22 cellular contexts compared by ENCODE assay signal in the genomic region with DNA sequence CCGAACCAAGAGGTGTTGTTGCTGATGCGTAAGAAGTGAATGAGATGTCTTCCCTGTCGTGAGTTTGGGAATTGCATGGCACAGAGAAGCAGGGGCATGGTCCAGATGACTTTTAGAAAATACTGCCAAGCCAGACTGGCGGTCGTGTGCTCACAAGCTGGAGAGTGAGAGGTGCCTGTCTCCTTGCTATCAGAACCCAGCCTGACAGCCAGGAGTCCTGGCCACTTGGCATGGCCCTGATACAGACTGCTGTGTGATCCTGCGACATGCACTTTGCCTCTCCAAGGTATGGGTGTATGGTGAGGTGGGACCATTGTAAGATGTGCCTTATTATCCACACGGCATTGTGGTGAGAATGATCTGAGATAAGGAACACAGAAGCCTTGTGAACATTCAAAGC.
DNase-seq lines count a peak whose midpoint lies in the region; ATAC-seq, FAIRE-seq and TF ChIP-seq lines count a peak whose summit lies in the region.
"Had no signal": no experiment of that assay in that cellular context is flagged by ENCODE, and none has a peak within 500 bp of the region (broad histone marks: within the 10 kb centered on the region; RNA-seq: fewer than 3 reads in every experiment).

No MANE protein-coding gene starts in this region.

- H3K36me3 Mint-ChIP-seq in progenitor cell of endocrine pancreas (ENCODE audit: insufficient read depth) = peaks cover 8% of the 10 kb centered on the region

- FAIRE-seq in GM12891 (lab: Jason Lieb, UNC) = no peak
- FAIRE-seq: endometrium, urothelium cell line had no signal

- POLR2A ChIA-PET in AG04450 (lab: Yijun Ruan, JAX) = no interaction called here

- H4K20me1 ChIP-seq in OCI-LY1 (ENCODE audit: insufficient read depth, low read length) = no peaks in the 10 kb centered on the region

- no peak overlapping the region for H3K27ac Mint-ChIP-seq in progenitor cell of endocrine pancreas
- H3K27ac Mint-ChIP-seq: stimulated activated naive CD8-positive, alpha-beta T cell treated with anti-CD3 and anti-CD28 coated beads, Interleukin-15, Interleukin-2, amounts not matched to agents 100 ng/mL and 50 ng/mL, for 24 hours; T-helper 2 cell treated with Interferon-gamma antibody and Interleukin-4, amounts not matched to agents 5 μg/mL and 100 μg/mL, for 36 hours had no signal

- H3K4me2 ChIP-seq in OCI-LY1 (ENCODE audit: low read length) = no peak overlapping the region

- peaks cover 3% of the 10 kb centered on the region for H3K9me3 Mint-ChIP-seq in progenitor cell of endocrine pancreas (ENCODE audit: low read depth)
- H3K9me3 Mint-ChIP-seq: activated T-cell treated with anti-CD3 and anti-CD28 coated beads, Interleukin-2, amount 50 U/mL, for 4 hours; T-helper 2 cell treated with Interferon-gamma antibody and Interleukin-4, amounts not matched to agents 5 μg/mL and 100 μg/mL, for 36 hours had no signal

- no peak for DNase-seq in AG04450 (ENCODE audit: low read depth, low spot score)
- no peak for DNase-seq in left cardiac atrium
- peak; percentile 31 for DNase-seq in posterior vena cava (ENCODE audit: low spot score)
- DNase-seq in GM12891 (ENCODE audit: insufficient read length, low spot score) = no peak
- DNase-seq in progenitor cell of endocrine pancreas (ENCODE audit: low spot score, unreplicated experiment) = no peak
- DNase-seq in OCI-M2 (lab: John Stamatoyannopoulos, UW; ENCODE audit: unreplicated experiment) = no peak
- no peak for DNase-seq in Kasumi-1 (lab: John Stamatoyannopoulos, UW)
- DNase-seq: activated CD4-positive, alpha-beta T cell treated with anti-CD3 and anti-CD28 coated beads for 48 hours; activated T-cell treated with anti-CD3 and anti-CD28 coated beads, Interleukin-2, amount 50 U/mL, for 4 hours; AML-193; amniotic stem cell; DMS79; foreskin keratinocyte; NCI-H1048; NCI-H2107; occipital lobe had no signal

- H3K4me3 ChIP-seq in AG04450 (ENCODE audit: low read depth, low read length) = no peak overlapping the region
- H3K4me3 ChIP-seq in OCI-LY1 (ENCODE audit: low read depth, low read length, poor library complexity, severe bottlenecking) = no peak overlapping the region
- H3K4me3 ChIP-seq: lung had no signal

- CTCF ChIA-PET in AG04450 (lab: Charles Lee) = no interaction called here

- H3K79me2 ChIP-seq in OCI-LY1 (ENCODE audit: insufficient read depth, low read length) = peaks cover 11% of the 10 kb centered on the region

- peaks cover 21% of the 10 kb centered on the region for H3K36me3 ChIP-seq in OCI-LY1 (ENCODE audit: insufficient read depth, low read length)

- no peak overlapping the region for H2AFZ ChIP-seq in OCI-LY1 (ENCODE audit: low read length)

- H3K9me3 ChIP-seq in AG04450 (ENCODE audit: control insufficient read depth, insufficient read depth, low read length) = no peaks in the 10 kb centered on the region
- no peaks in the 10 kb centered on the region for H3K9me3 ChIP-seq in OCI-LY1 (ENCODE audit: low read length)

- no peak overlapping the region for H3K4me3 Mint-ChIP-seq in progenitor cell of endocrine pancreas (ENCODE audit: low read depth)
- H3K4me3 Mint-ChIP-seq: activated T-cell treated with anti-CD3 and anti-CD28 coated beads, Interleukin-2, amount 50 U/mL, for 4 hours; stimulated activated naive CD8-positive, alpha-beta T cell treated with anti-CD3 and anti-CD28 coated beads, Interleukin-15, Interleukin-2, amounts not matched to agents 100 ng/mL and 50 ng/mL, for 24 hours; T-helper 2 cell treated with Interferon-gamma antibody and Interleukin-4, amounts not matched to agents 5 μg/mL and 100 μg/mL, for 36 hours had no signal

- no peaks in the 10 kb centered on the region for H3K4me1 Mint-ChIP-seq in progenitor cell of endocrine pancreas (ENCODE audit: low read depth)

- H3K9ac ChIP-seq in OCI-LY1 (ENCODE audit: low read length) = no peak overlapping the region

- TF ChIP-seq CTCF in AG04450 (IDR thresholded peaks at IDR 0.05; ENCODE audit: low read depth, low read length) (no peak), OCI-LY1 (IDR thresholded peaks at IDR 0.05; ENCODE audit: low read length) (no peak), progenitor cell of endocrine pancreas (IDR thresholded peaks at IDR 0.05; ENCODE audit: unreplicated experiment) (no peak)

- no peaks in the 10 kb centered on the region for H3K27me3 Mint-ChIP-seq in progenitor cell of endocrine pancreas
- H3K27me3 Mint-ChIP-seq: stimulated activated naive CD8-positive, alpha-beta T cell treated with anti-CD3 and anti-CD28 coated beads, Interleukin-15, Interleukin-2, amounts not matched to agents 100 ng/mL and 50 ng/mL, for 24 hours had no signal

- H3K4me1 ChIP-seq in OCI-LY1 (ENCODE audit: insufficient read depth, low read length, severe bottlenecking) = peaks cover 48% of the 10 kb centered on the region

- TF ChIP-seq POLR2A in GM12891 (IDR thresholded peaks at IDR 0.05; ENCODE audit: low read depth, low read length) = no peak

- no peaks in the 10 kb centered on the region for H3K9me2 ChIP-seq in OCI-LY1 (ENCODE audit: low read depth, low read length)

- peak; percentile 47 to 54 for ATAC-seq in left cardiac atrium
- ATAC-seq: activated T-cell treated with anti-CD3 and anti-CD28 coated beads, Interleukin-2, amount 50 U/mL, for 4 hours; foreskin keratinocyte had no signal

- peak overlapping the region; percentile 11 for H3K27ac ChIP-seq in AG04450 (ENCODE audit: low read depth, low read length)
- peak overlapping the region; percentile 17 for H3K27ac ChIP-seq in OCI-LY1 (ENCODE audit: low read depth, low read length, poor library complexity, severe bottlenecking)
- H3K27ac ChIP-seq: foreskin keratinocyte had no signal

- H3K27me3 ChIP-seq in AG04450 (ENCODE audit: control insufficient read depth, insufficient read depth, low read length) = no peaks in the 10 kb centered on the region
- H3K27me3 ChIP-seq in OCI-LY1 (ENCODE audit: insufficient read depth, low read length) = no peaks in the 10 kb centered on the region
- H3K27me3 ChIP-seq: foreskin keratinocyte had no signal

- H3F3A ChIP-seq in OCI-LY1 (ENCODE audit: insufficient read depth, low read length) = no peaks in the 10 kb centered on the region

- intact Hi-C loops in left cardiac atrium (cut with DNase I) = no loop called here
- intact Hi-C loops in posterior vena cava (cut with DNase I) = no loop called here

TF ChIP-seq in GM12891, 5 proteins besides CTCF, POLR2A, EP300 and RAD21:
- TF ChIP-seq TAF1 (IDR thresholded peaks at IDR 0.05; ENCODE audit: low read depth, low read length) (no peak), POU2F2 (IDR thresholded peaks at IDR 0.05; ENCODE audit: low read depth, low read length) (no peak), POLR2AphosphoS5 (IDR thresholded peaks at IDR 0.05; ENCODE audit: low read depth, low read length) (no peak; the same call in 1 of the 2 replicates), PAX5 (IDR thresholded peaks at IDR 0.05; ENCODE audit: insufficient read depth, low read length, severe bottlenecking) (no peak), SPI1 (IDR thresholded peaks at IDR 0.05; ENCODE audit: low read depth, low read length) (no peak)
